ENCODE assay signal across 9 cellular contexts in genomic region chr9:2800385-2801179, GRCh38. TPM values are rescaled to one million over a fixed set of nuclear protein-coding genes. Genes with fewer than 3 reads are reported as not detected.
DNase-seq lines count a peak whose midpoint lies in the region; ATAC-seq and TF ChIP-seq lines count a peak whose summit lies in the region.
"Had no signal": no experiment of that assay in that cellular context is flagged by ENCODE, and none has a peak within 500 bp of the region (broad histone marks: within the 10 kb centered on the region; RNA-seq: fewer than 3 reads in every experiment).

No MANE protein-coding gene starts in this region.

- no peak overlapping the region for H3K9ac ChIP-seq in parathyroid adenoma

- H3K27me3 ChIP-seq in H7 (ENCODE audit: control insufficient read depth, insufficient read depth, low read length) (no peaks in the 10 kb centered on the region), parathyroid adenoma (ENCODE audit: control insufficient read depth, insufficient read depth, low read length) (no peaks in the 10 kb centered on the region)

- no peaks in the 10 kb centered on the region for H3K79me2 ChIP-seq in parathyroid adenoma

- H2AFZ ChIP-seq in parathyroid adenoma, result no peak overlapping the region

- H3K36me3 ChIP-seq in H7 (replicated peaks; ENCODE audit: control insufficient read depth, insufficient read depth, low read length) (peaks cover 32% of the 10 kb centered on the region), parathyroid adenoma (ENCODE audit: control insufficient read depth, insufficient read depth, low read length) (no peaks in the 10 kb centered on the region)

- H3K4me2 ChIP-seq in parathyroid adenoma (ENCODE audit: low read length), result no peak overlapping the region

- TF ChIP-seq CTCF in fibroblast of pulmonary artery (IDR thresholded peaks at IDR 0.05; ENCODE audit: low read length, missing control alignments), result peak; percentile 60
- TF ChIP-seq CTCF in parathyroid adenoma (IDR thresholded peaks at IDR 0.05), result peak; percentile 25

- no peaks in the 10 kb centered on the region for H3K9me3 ChIP-seq in parathyroid adenoma (ENCODE audit: control insufficient read depth, low read length)

- ATAC-seq in left colon (no peak), HG02642 (IDR thresholded peaks at IDR 0.05; ENCODE audit: poor library complexity, unreplicated experiment) (no peak)
- ATAC-seq: naive thymus-derived CD8-positive, alpha-beta T cell had no signal

- H3K27ac ChIP-seq in parathyroid adenoma, result no peak overlapping the region

- H3K4me1 ChIP-seq in parathyroid adenoma, result no peaks in the 10 kb centered on the region

- intact Hi-C loops in left colon (cut with DNase I, micrococcal nuclease), result no loop called here

- no peak overlapping the region for H3K4me3 ChIP-seq in H7 (ENCODE audit: insufficient read depth, low read depth, low read length)
- H3K4me3 ChIP-seq in fibroblast of pulmonary artery (replicated peaks; ENCODE audit: low read depth, low read length), result no peak overlapping the region
- H3K4me3 ChIP-seq in parathyroid adenoma (ENCODE audit: low read depth, low read length), result no peak overlapping the region

- DNase-seq in H7 (peak; percentile 39), OCI-M1 (lab: John Stamatoyannopoulos, UW) (peak; percentile 11), fibroblast of pulmonary artery (ENCODE audit: low read depth) (peak; percentile 52), left colon (no peak), activated gamma-delta T cell treated with Interleukin-2 at 50 U/mL for 16 hours (no peak)
- DNase-seq: activated CD8-positive, alpha-beta memory T cell treated with anti-CD3 and anti-CD28 coated beads, Interleukin-2, amount 50 U/mL, for 4 hours; naive thymus-derived CD8-positive, alpha-beta T cell had no signal

RNA-seq across cellular contexts. Expression of gene PUM3, which starts 43.3 kb away (rescaled TPM):
- total RNA-seq in H7 (2014; rRNA removed; shearing (Covaris generic)), result 47.6 and 56.2 TPM in 2 replicates
- total RNA-seq in left colon, result 10 to 100 TPM; 27.2 to 41.4 TPM

Comparison
In these comparisons a context has a peak if more than half of its experiments do, and no peak if none do; other contexts are left out.
1. DNase-seq: peak in H7 (single experiment), OCI-M1 (single experiment) and fibroblast of pulmonary artery (single experiment); none in left colon (0 of 2) and activated gamma-delta T cell treated with Interleukin-2 at 50 U/mL for 16 hours (single experiment).